24 cellular contexts compared by ENCODE assay signal in genomic region chr13:24042710-24043440, GRCh38.
DNase-seq lines count a peak whose midpoint lies in the region; ATAC-seq lines count a peak whose summit lies in the region.
"Had no signal": no experiment of that assay in that cellular context is flagged by ENCODE, and none has a peak within 500 bp of the region (broad histone marks: within the 10 kb centered on the region; RNA-seq: fewer than 3 reads in every experiment).

No MANE protein-coding gene starts in this region.

- H3K9me3 Mint-ChIP-seq in activated naive CD4-positive, alpha-beta T cell treated with anti-CD3 and anti-CD28 coated beads, Interleukin-2, amount 50 U/mL, for 72 hours = peaks cover 0 to 16% of the 10 kb centered on the region in 2 donors

- ATAC-seq in HG03521 (IDR thresholded peaks at IDR 0.05; ENCODE audit: unreplicated experiment) = no peak
- ATAC-seq in activated naive CD4-positive, alpha-beta T cell treated with anti-CD3 and anti-CD28 coated beads, Interleukin-2, amount 50 U/mL, for 72 hours = no peak
- ATAC-seq: sciatic nerve had no signal

- H3K36me3 Mint-ChIP-seq in activated naive CD4-positive, alpha-beta T cell treated with anti-CD3 and anti-CD28 coated beads, Interleukin-2, amount 50 U/mL, for 72 hours = peaks cover 0 to 9% of the 10 kb centered on the region in 2 donors

- peak; percentile 66 for DNase-seq in COLO668 (lab: John Stamatoyannopoulos, UW; ENCODE audit: unreplicated experiment)
- peak; percentile 97 for DNase-seq in MV-4-11 (lab: John Stamatoyannopoulos, UW)
- peak; percentile 82 for DNase-seq in myocyte (ENCODE audit: low read depth)
- DNase-seq in 8988T = no peak
- DNase-seq in AG08395 (ENCODE audit: low spot score) = no peak
- DNase-seq in activated naive CD4-positive, alpha-beta T cell treated with anti-CD3 and anti-CD28 coated beads, Interleukin-2, amount 50 U/mL, for 72 hours (ENCODE audit: low spot score in 2 of 2) = no peak
- DNase-seq: activated CD4-positive, alpha-beta T cell treated with anti-CD3 and anti-CD28 coated beads for 4 hours; activated T-cell treated with anti-CD3 and anti-CD28 coated beads, Interleukin-2, amount 50 U/mL, for 24 hours; cortex of kidney; endodermal cell; esophagus squamous epithelium; NCI-H1092; NCI-H1930; NCI-H345; NK-92 treated with Interleukin-12 subunit alpha and Interleukin-12 subunit beta, amount 100 ng/mL, for 24 hours; SK-N-SH; stimulated activated naive CD4-positive, alpha-beta T cell treated with Interleukin-2 at 50 U/mL for 16 hours; T-helper 2 cell had no signal

- peak overlapping the region; percentile 98 for H3K27ac ChIP-seq in angular gyrus (ENCODE audit: low read depth, low read length)
- H3K27ac ChIP-seq: breast epithelium, esophagus squamous epithelium, KMS-11, neural progenitor cell had no signal

- no peak overlapping the region for H3K27ac Mint-ChIP-seq in activated naive CD4-positive, alpha-beta T cell treated with anti-CD3 and anti-CD28 coated beads, Interleukin-2, amount 50 U/mL, for 72 hours
- H3K27ac Mint-ChIP-seq: activated T-cell treated with anti-CD3 and anti-CD28 coated beads, Interleukin-2, amount 50 U/mL, for 24 hours; endodermal cell had no signal

Comparison
In these comparisons a context has a peak if more than half of its experiments do, and no peak if none do; other contexts are left out.
1. DNase-seq: peak in COLO668 (single experiment), MV-4-11 (single experiment) and myocyte (single experiment); none in 8988T (single experiment), AG08395 (single experiment) and activated naive CD4-positive, alpha-beta T cell treated with anti-CD3 and anti-CD28 coated beads, Interleukin-2, amount 50 U/mL, for 72 hours (0 of 2).